14 cellular contexts compared by ENCODE assay signal in the genomic region with DNA sequence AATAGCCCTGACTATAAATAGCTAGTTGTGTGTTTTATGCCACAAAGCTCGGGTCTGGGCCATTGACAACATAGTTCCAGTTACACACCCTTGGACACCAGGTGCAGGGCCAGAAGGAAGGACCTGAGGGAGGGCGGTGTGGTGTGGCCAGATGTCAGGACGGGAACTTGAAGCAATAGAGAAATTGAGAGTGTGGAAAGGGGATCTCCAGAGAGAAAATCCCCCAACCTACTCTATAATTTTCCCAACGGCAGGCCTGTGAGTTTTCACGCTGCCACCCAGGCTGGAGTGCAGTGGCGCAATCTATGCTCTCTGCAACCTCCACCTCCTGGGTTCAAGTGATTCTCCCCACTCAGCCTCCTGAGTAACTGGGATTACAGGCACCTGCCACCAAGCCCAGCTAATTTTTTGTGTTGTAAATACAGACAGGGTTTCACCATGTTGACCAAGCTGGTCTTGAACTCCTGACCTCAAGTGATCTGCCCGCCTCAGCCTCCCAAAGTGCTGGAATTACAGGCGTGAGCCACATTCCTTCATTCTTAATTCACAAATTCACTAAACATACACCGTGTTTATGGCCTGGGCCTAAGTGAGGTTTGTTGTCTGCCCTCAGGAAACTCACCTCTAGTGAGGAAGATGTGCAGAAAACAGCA.
A peak's percentile ranks its signal among the peaks of the same experiment; 100 is the strongest.
DNase-seq lines count a peak whose midpoint lies in the region; ATAC-seq, FAIRE-seq and TF ChIP-seq lines count a peak whose summit lies in the region.
"Had no signal": no experiment of that assay in that cellular context is flagged by ENCODE, and none has a peak within 500 bp of the region (broad histone marks: within the 10 kb centered on the region; RNA-seq: fewer than 3 reads in every experiment).

No MANE protein-coding gene starts in this region.

- peak; percentile 49 for ATAC-seq in GM18873 (IDR thresholded peaks at IDR 0.05; ENCODE audit: low FRiP score, unreplicated experiment)
- peak; percentile 59 for ATAC-seq in HG03159 (IDR thresholded peaks at IDR 0.05; ENCODE audit: unreplicated experiment)
- ATAC-seq in GM12878: peak; percentile 86
- ATAC-seq in stimulated activated naive CD8-positive, alpha-beta T cell treated with anti-CD3 and anti-CD28 coated beads, Interleukin-15, amount 100 ng/mL, for 72 hours: no peak

- H3K4me1 Mint-ChIP-seq in stimulated activated naive CD8-positive, alpha-beta T cell treated with anti-CD3 and anti-CD28 coated beads, Interleukin-15, amount 100 ng/mL, for 72 hours: peaks cover 35% of the 10 kb centered on the region

- peak overlapping the region; percentile 30 for H3K4me2 ChIP-seq in GM12878 (ENCODE audit: control insufficient read depth, insufficient read depth)

- H3K36me3 ChIP-seq in GM12878 (ENCODE audit: control insufficient read depth in 2 of 2, insufficient read depth in 2 of 2, low read length in 1 of 2): no peaks in the 10 kb centered on the region
- H3K36me3 ChIP-seq in breast epithelium: no peaks in the 10 kb centered on the region

- H3K79me2 ChIP-seq in GM12878 (ENCODE audit: control insufficient read depth, insufficient read depth, low read length): no peaks in the 10 kb centered on the region

- H3K27ac ChIP-seq in C4-2B: peak overlapping the region; percentile 72
- peak overlapping the region; percentile 76 for H3K27ac ChIP-seq in GM12878 (ENCODE audit: control insufficient read depth, insufficient read depth)
- no peak overlapping the region for H3K27ac ChIP-seq in breast epithelium

- TF ChIP-seq POLR2A in GM12878 (IDR thresholded peaks at IDR 0.05; ENCODE audit: low read depth, low read length) (no peak), breast epithelium (IDR thresholded peaks at IDR 0.05) (no peak)

- SMC1A ChIA-PET in GM12878 (lab: Charles Lee; ENCODE audit: uncharacterized antibody, unreplicated experiment): interaction anchor here (1.0 to 6.7 kb wide), 8 partner anchors 9 to 179 kb away, joined by 3 to 134 read pairs (median 12); no protein-coding TSS in a partner anchor

- no peaks in the 10 kb centered on the region for H3K27me3 Mint-ChIP-seq in stimulated activated naive CD8-positive, alpha-beta T cell treated with anti-CD3 and anti-CD28 coated beads, Interleukin-15, amount 100 ng/mL, for 72 hours

- TF ChIP-seq RAD21 in GM12878 (IDR thresholded peaks at IDR 0.05; ENCODE audit: insufficient read depth, low read depth, low read length): peak; percentile 22; the same call in 1 of the 2 replicates

- CTCF ChIA-PET in GM12878 (lab: Yijun Ruan, JAX): interaction anchor here (0.8 to 3.1 kb wide), 8 partner anchors 9 to 233 kb away, joined by 3 to 22 read pairs (median 9); no protein-coding TSS in a partner anchor

- DNase-seq in GM12878 (ENCODE audit: low read depth, low spot score): no peak
- no peak for DNase-seq in stimulated activated naive CD8-positive, alpha-beta T cell treated with anti-CD3 and anti-CD28 coated beads, Interleukin-15, amount 100 ng/mL, for 72 hours
- no peak for DNase-seq in ACHN
- no peak for DNase-seq in OCI-M1 (lab: John Stamatoyannopoulos, UW)
- DNase-seq in breast epithelium (ENCODE audit: low spot score in 2 of 2): no peak
- DNase-seq: NCI-H2227 treated with DMSO at 0.1 percent for 48 hours; nucleus accumbens; stimulated activated CD4-positive, alpha-beta T cell treated with anti-CD3 and anti-CD28 coated beads, Interleukin-1b, Interleukin-23, amount 100 ng/mL, for 48 hours; SW 1271 had no signal

- H3K9ac ChIP-seq in GM12878 (ENCODE audit: control insufficient read depth, insufficient read depth, low read length): peak overlapping the region; percentile 33; the same call in 1 of the 2 replicates

- no peaks in the 10 kb centered on the region for H4K20me1 ChIP-seq in GM12878 (ENCODE audit: control insufficient read depth, insufficient read depth)

- H3K27me3 ChIP-seq in GM12878 (replicated peaks in 1 of 2; ENCODE audit: control insufficient read depth in 2 of 2, insufficient read depth in 2 of 2, low read length in 1 of 2): no peaks in the 10 kb centered on the region
- H3K27me3 ChIP-seq in breast epithelium: no peaks in the 10 kb centered on the region

- no peaks in the 10 kb centered on the region for H3K9me3 Mint-ChIP-seq in stimulated activated naive CD8-positive, alpha-beta T cell treated with anti-CD3 and anti-CD28 coated beads, Interleukin-15, amount 100 ng/mL, for 72 hours

- H3K4me3 ChIP-seq in GM12878 (no peak overlapping the region), breast epithelium (no peak overlapping the region)

- peak in 1 of 2 experiments; percentile 84; a peak in 3 of 4 replicates for TF ChIP-seq EP300 in GM12878 (IDR thresholded peaks at IDR 0.05; ENCODE audit: borderline replicate concordance in 1 of 2, control insufficient read depth in 1 of 2, low read depth in 2 of 2, low read length in 2 of 2)

- peak overlapping the region in 1 of 2 donors; percentile 36 for H3K27ac Mint-ChIP-seq in stimulated activated naive CD8-positive, alpha-beta T cell treated with anti-CD3 and anti-CD28 coated beads, Interleukin-15, amount 100 ng/mL, for 72 hours

- H3K4me3 Mint-ChIP-seq in stimulated activated naive CD8-positive, alpha-beta T cell treated with anti-CD3 and anti-CD28 coated beads, Interleukin-15, amount 100 ng/mL, for 72 hours: no peak overlapping the region

- 27% methylated on average over 9 of the region's 9 CpGs for WGBS in GM12878 (ENCODE audit: insufficient coverage, insufficient replicate concordance, low lambda C conversion rate, missing lambda C conversion rate)

- POLR2A ChIA-PET in GM12878 (lab: Charles Lee): interaction anchor here (0.9 to 6.9 kb wide), 14 partner anchors 8 to 182 kb away, joined by 3 to 58 read pairs (median 5); a partner anchor contains a TSS

- H3K4me1 ChIP-seq in GM12878 (ENCODE audit: control insufficient read depth, insufficient read depth, low read length) (peaks cover 38% of the 10 kb centered on the region), breast epithelium (no peaks in the 10 kb centered on the region)

- H2AFZ ChIP-seq in GM12878 (ENCODE audit: control insufficient read depth, low read depth, low read length): peak overlapping the region; percentile 28

- in situ Hi-C loops in GM12878 (cut with MboI): no loop called here
- in situ Hi-C loops in ACHN (cut with HindIII; ENCODE audit: low pct_ligation_motif_present, low pct_unique_long_range_greater_than_20kb, low sequenced_read_pairs): no loop called here

- TF ChIP-seq CTCF in C4-2B (conservative IDR thresholded peaks at IDR 0.05) (no peak), GM12878 (IDR thresholded peaks at IDR 0.05 in 2 of 3, conservative IDR thresholded peaks at IDR 0.05 in 1 of 3; ENCODE audit: control insufficient read depth in 2 of 3, extremely low read depth in 1 of 3, insufficient read depth in 1 of 3, low read depth in 3 of 3, low read length in 3 of 3) (no peak), breast epithelium (IDR thresholded peaks at IDR 0.05) (no peak)

- intact Hi-C loops in GM12878 (cut with micrococcal nuclease; ENCODE audit: unreplicated experiment) (loop anchor here (2.0 kb wide), 3 partner anchors 19 to 71 kb away; a partner anchor contains a TSS), breast epithelium (cut with DNase I; ENCODE audit: low total_unique reads) (no loop called here)

- RAD21 ChIA-PET in GM12878 (lab: Charles Lee; ENCODE audit: unreplicated experiment): interaction anchor here (0.8 to 6.5 kb wide), 21 partner anchors 8 to 233 kb away, joined by 3 to 75 read pairs (median 4); a partner anchor contains a TSS

- BruUV-seq in GM12878 (replicated peaks; lab: Mats Ljungman, UMichigan): TSS peak; percentile 89

- H3K9me3 ChIP-seq in GM12878 (replicated peaks; ENCODE audit: control insufficient read depth, insufficient read depth, low read length): no peaks in the 10 kb centered on the region
- H3K9me3 ChIP-seq in breast epithelium: no peaks in the 10 kb centered on the region

- no peak for FAIRE-seq in GM12878 (lab: Jason Lieb, UNC)
- FAIRE-seq: astrocyte, islet of Langerhans had no signal

TF ChIP-seq in GM12878, 131 proteins besides CTCF, POLR2A, EP300 and RAD21 (continues in another document):
- no peak for TF ChIP-seq BMI1 (IDR thresholded peaks at IDR 0.05; ENCODE audit: borderline replicate concordance)
- TF ChIP-seq NFYA (IDR thresholded peaks at IDR 0.05; ENCODE audit: borderline replicate concordance, low read depth, low read length): no peak
- TF ChIP-seq, protein P1, sequence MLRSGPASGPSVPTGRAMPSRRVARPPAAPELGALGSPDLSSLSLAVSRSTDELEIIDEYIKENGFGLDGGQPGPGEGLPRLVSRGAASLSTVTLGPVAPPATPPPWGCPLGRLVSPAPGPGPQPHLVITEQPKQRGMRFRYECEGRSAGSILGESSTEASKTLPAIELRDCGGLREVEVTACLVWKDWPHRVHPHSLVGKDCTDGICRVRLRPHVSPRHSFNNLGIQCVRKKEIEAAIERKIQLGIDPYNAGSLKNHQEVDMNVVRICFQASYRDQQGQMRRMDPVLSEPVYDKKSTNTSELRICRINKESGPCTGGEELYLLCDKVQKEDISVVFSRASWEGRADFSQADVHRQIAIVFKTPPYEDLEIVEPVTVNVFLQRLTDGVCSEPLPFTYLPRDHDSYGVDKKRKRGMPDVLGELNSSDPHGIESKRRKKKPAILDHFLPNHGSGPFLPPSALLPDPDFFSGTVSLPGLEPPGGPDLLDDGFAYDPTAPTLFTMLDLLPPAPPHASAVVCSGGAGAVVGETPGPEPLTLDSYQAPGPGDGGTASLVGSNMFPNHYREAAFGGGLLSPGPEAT (IDR thresholded peaks at IDR 0.05; ENCODE audit: low read depth): peak; percentile 95
- no peak for TF ChIP-seq ZNF207 (IDR thresholded peaks at IDR 0.05; ENCODE audit: borderline replicate concordance)
- TF ChIP-seq, protein P2, sequence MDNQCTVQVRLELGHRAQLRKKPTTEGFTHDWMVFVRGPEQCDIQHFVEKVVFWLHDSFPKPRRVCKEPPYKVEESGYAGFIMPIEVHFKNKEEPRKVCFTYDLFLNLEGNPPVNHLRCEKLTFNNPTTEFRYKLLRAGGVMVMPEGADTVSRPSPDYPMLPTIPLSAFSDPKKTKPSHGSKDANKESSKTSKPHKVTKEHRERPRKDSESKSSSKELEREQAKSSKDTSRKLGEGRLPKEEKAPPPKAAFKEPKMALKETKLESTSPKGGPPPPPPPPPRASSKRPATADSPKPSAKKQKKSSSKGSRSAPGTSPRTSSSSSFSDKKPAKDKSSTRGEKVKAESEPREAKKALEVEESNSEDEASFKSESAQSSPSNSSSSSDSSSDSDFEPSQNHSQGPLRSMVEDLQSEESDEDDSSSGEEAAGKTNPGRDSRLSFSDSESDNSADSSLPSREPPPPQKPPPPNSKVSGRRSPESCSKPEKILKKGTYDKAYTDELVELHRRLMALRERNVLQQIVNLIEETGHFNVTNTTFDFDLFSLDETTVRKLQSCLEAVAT (IDR thresholded peaks at IDR 0.05): peak; percentile 24; the same call in 1 of the 2 replicates
- peak; percentile 87; the same call in 1 of the 2 replicates for TF ChIP-seq EED (IDR thresholded peaks at IDR 0.05; ENCODE audit: low read depth)
- no peak for TF ChIP-seq SP1 (IDR thresholded peaks at IDR 0.05; ENCODE audit: low read depth, low read length)
- no peak for TF ChIP-seq FOS (IDR thresholded peaks at IDR 0.05; ENCODE audit: borderline replicate concordance, extremely low read depth, insufficient read length)

Comparison
In these comparisons a context has a peak if more than half of its experiments do, and no peak if none do; other contexts are left out.
1. H3K27ac ChIP-seq: peak in C4-2B (single experiment) and GM12878 (single experiment); none in breast epithelium (0 of 2).